Comparison of ENCODE assay signal across 17 cellular contexts in the genomic region with DNA sequence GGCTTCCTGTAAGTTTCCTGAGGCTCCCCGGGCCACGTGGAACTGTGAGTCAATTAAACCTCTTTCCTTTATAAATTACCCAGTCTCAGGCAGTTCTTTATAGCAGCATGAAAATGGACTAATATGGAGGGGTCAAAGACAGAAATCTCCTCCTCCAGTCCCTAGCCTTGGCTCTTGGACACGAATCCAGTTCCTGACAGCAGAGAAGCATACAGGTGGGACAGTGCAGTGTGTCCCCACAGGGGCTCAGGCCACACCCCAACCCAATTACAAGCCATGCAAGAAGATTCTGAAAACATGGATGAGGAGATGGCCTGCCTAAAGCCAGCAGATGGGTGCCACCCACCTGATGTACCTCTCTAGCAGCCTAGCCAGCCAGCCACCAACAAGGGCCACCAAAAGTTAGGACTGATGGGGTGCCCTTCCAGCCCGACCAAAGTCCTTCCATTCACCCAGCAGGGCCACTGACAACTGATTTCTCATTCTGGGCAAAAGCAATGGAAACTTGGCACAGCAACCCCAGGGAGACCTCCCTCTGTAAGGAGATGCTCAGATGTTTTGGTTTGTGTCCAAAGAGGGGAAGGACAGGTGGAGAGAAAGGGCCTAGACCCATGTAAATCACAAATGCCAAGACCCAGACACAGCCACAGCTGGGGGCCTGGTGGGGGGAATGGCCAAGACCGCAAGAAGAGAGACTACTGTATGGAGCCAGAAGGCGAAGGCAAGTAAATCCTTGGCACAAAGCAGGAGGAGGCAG. TPM values are rescaled to one million over a fixed set of nuclear protein-coding genes. Genes with fewer than 3 reads are reported as not detected.
DNase-seq lines count a peak whose midpoint lies in the region; ATAC-seq, FAIRE-seq and TF ChIP-seq lines count a peak whose summit lies in the region.
"Had no signal": no experiment of that assay in that cellular context is flagged by ENCODE, and none has a peak within 500 bp of the region (broad histone marks: within the 10 kb centered on the region; RNA-seq: fewer than 3 reads in every experiment).

No MANE protein-coding gene starts in this region.

- H3K9ac ChIP-seq in kidney (ENCODE audit: low read length in 2 of 2), result no peak overlapping the region
- H3K9ac ChIP-seq: KMS-11 had no signal

- H3K27ac ChIP-seq in Panc1 (ENCODE audit: low read length) (peak overlapping the region; percentile 30), kidney (ENCODE audit: low read depth in 2 of 2, low read length in 2 of 2) (no peak overlapping the region), gastrocnemius medialis (no peak overlapping the region)
- H3K27ac ChIP-seq: coronary artery, KMS-11 had no signal

- H3K27me3 ChIP-seq in Panc1 (ENCODE audit: control insufficient read depth, insufficient read depth, low read length), result no peaks in the 10 kb centered on the region
- peaks cover 15 to 30% (median 29%) of the 10 kb centered on the region in 3 donors for H3K27me3 ChIP-seq in gastrocnemius medialis

- BruUV-seq in Panc1 (replicated peaks; lab: Mats Ljungman, UMichigan), result no TSS peak

- CTCF ChIA-PET in Panc1 (lab: Charles Lee), result no interaction called here

- intact Hi-C loops in Panc1 (cut with micrococcal nuclease; ENCODE audit: unreplicated experiment) (no loop called here), kidney (cut with DNase I) (no loop called here), gastrocnemius medialis (cut with DNase I; ENCODE audit: low total_unique reads) (no loop called here)

- ATAC-seq in Panc1 (0 out of 2 replicates have a peak, but pooled peaks have one; percentile 10), gastrocnemius medialis (no peak), GM21515 (IDR thresholded peaks at IDR 0.05; ENCODE audit: unreplicated experiment) (no peak)
- ATAC-seq: SK-N-SH treated with all-trans-retinoic acid at 6 μM for 48 hours had no signal

- TF ChIP-seq CTCF in Panc1 (IDR thresholded peaks at IDR 0.05) (no peak), kidney (IDR thresholded peaks at IDR 0.05; ENCODE audit: borderline replicate concordance, extremely low read depth, insufficient read depth) (no peak), gastrocnemius medialis (IDR thresholded peaks at IDR 0.05 in 4 of 5, conservative IDR thresholded peaks at IDR 0.05 in 1 of 5) (no peak)

- no peak for FAIRE-seq in kidney (lab: Jason Lieb, UNC)
- FAIRE-seq: keratinocyte, TTC549 had no signal

- no peak for TF ChIP-seq POLR2A in gastrocnemius medialis (IDR thresholded peaks at IDR 0.05)

- in situ Hi-C loops in Panc1 (cut with HindIII; ENCODE audit: low pct_unique_long_range_greater_than_20kb, low sequenced_read_pairs), result no loop called here
- in situ Hi-C loops in gastrocnemius medialis (cut with MboI; ENCODE audit: low sequenced_read_pairs in 4 of 4), result no loop called here

- H3K9me3 ChIP-seq in Panc1 (ENCODE audit: control insufficient read depth, insufficient read depth, low read depth, low read length) (no peaks in the 10 kb centered on the region), kidney (ENCODE audit: control insufficient read depth in 1 of 2, low read length in 2 of 2) (no peaks in the 10 kb centered on the region), gastrocnemius medialis (no peaks in the 10 kb centered on the region)

- H3K36me3 ChIP-seq in Panc1 (ENCODE audit: control insufficient read depth, insufficient read depth, low read length) (no peaks in the 10 kb centered on the region), kidney (ENCODE audit: control insufficient read depth in 1 of 2, insufficient read depth in 2 of 2, low read length in 2 of 2) (no peaks in the 10 kb centered on the region), gastrocnemius medialis (no peaks in the 10 kb centered on the region)

- H3K4me1 ChIP-seq in Panc1 (ENCODE audit: control insufficient read depth, insufficient read depth, low read length), result peaks cover 22% of the 10 kb centered on the region
- H3K4me1 ChIP-seq in kidney (ENCODE audit: control insufficient read depth in 1 of 2, insufficient read depth in 1 of 2, low read depth in 1 of 2, low read length in 2 of 2), result peaks cover 7% of the 10 kb centered on the region in 2 donors
- H3K4me1 ChIP-seq in gastrocnemius medialis, result no peaks in the 10 kb centered on the region

- POLR2A ChIA-PET in Panc1 (lab: Charles Lee), result no interaction called here

- H3K4me3 ChIP-seq in Panc1 (ENCODE audit: low read depth in 2 of 2, low read length in 2 of 2) (no peak overlapping the region), kidney (ENCODE audit: low read length in 2 of 2) (no peak overlapping the region), gastrocnemius medialis (no peak overlapping the region)
- H3K4me3 ChIP-seq: coronary artery had no signal

- peak; percentile 2 for DNase-seq in activated gamma-delta T cell treated with Interleukin-2 at 50 U/mL for 16 hours
- no peak for DNase-seq in activated gamma-delta T cell (lab: John Stamatoyannopoulos, UW)
- DNase-seq in Panc1 (ENCODE audit: low read depth, low spot score), result no peak
- DNase-seq in kidney, result peak; percentile 52
- peak; percentile 1 to 8 for DNase-seq in gastrocnemius medialis
- no peak for DNase-seq in AG08395 (ENCODE audit: low spot score)
- DNase-seq in COLO668 (lab: John Stamatoyannopoulos, UW; ENCODE audit: unreplicated experiment), result no peak
- DNase-seq: DMS 273 treated with DMSO at 0.1 percent for 48 hours; H7; NCI-H1436; stimulated activated naive CD4-positive, alpha-beta T cell treated with Interleukin-2 at 50 U/mL for 16 hours had no signal

RNA-seq across cellular contexts. Expression of gene GPRIN2, which starts 13.7 kb away (rescaled TPM):
- total RNA-seq in Panc1 (2021; ENCODE audit: unreplicated experiment) (12.9 TPM), kidney (12.6 TPM), gastrocnemius medialis (not detected)
- polyA plus RNA-seq in Panc1 (2012; ENCODE audit: insufficient read length), result 10.6 TPM
- polyA plus RNA-seq in kidney (ENCODE audit: insufficient read depth, low read depth, low replicate concordance), result 8.5 TPM

RNA-seq across cellular contexts. Expression of gene SYT15, which starts 36.2 kb away (rescaled TPM):
- 0.28 TPM for total RNA-seq in Panc1 (2021; ENCODE audit: unreplicated experiment)
- 1.0 TPM for polyA plus RNA-seq in Panc1 (2012; ENCODE audit: insufficient read length)
- total RNA-seq in kidney, result 12.7 TPM
- 2.1 TPM for polyA plus RNA-seq in kidney (ENCODE audit: insufficient read depth, low read depth, low replicate concordance)
- 1 to 10 TPM in 1 of 4 donors, under 1 TPM in 3; 0.36 to 1.0 (median 0.69) TPM for total RNA-seq in gastrocnemius medialis
- total RNA-seq: H7 had no signal

Comparison
In these comparisons a context has a peak if more than half of its experiments do, and no peak if none do; other contexts are left out.
1. DNase-seq: peak in activated gamma-delta T cell treated with Interleukin-2 at 50 U/mL for 16 hours (single experiment), kidney (single experiment) and gastrocnemius medialis (2 of 2); none in activated gamma-delta T cell (single experiment), Panc1 (single experiment), AG08395 (single experiment) and COLO668 (single experiment).
2. RNA of gene GPRIN2, which starts 13.7 kb away (total RNA-seq): 12.9 TPM in Panc1 (single experiment) and 12.6 TPM in kidney (single experiment); not detected in gastrocnemius medialis; every median in the first group is over 10 times any median in the second.